1 cellular context compared by ENCODE assay signal in genomic region chr9:125932012-125932411, GRCh38.
A peak's percentile ranks its signal among the peaks of the same experiment; 100 is the strongest.
TF ChIP-seq lines count a peak whose summit lies in the region.

No MANE protein-coding gene starts in this region.

TF ChIP-seq in HEK293, 187 proteins besides CTCF, POLR2A, EP300 and RAD21 (continued from another document):
- TF ChIP-seq ZNF558 (tag by site-specific recombination; IDR thresholded peaks at IDR 0.05) (0 out of 2 replicates have a peak, but pooled peaks have one; percentile 30), ZSCAN23 (tag by site-specific recombination; IDR thresholded peaks at IDR 0.05) (no peak), ZNF16 (tag by site-specific recombination; IDR thresholded peaks at IDR 0.05; ENCODE audit: low read depth) (no peak), ZNF132 (tag by site-specific recombination; IDR thresholded peaks at IDR 0.05; ENCODE audit: borderline replicate concordance) (no peak), PRDM1 (tag by site-specific recombination; IDR thresholded peaks at IDR 0.05) (peak; percentile 27; the same call in 1 of the 2 replicates), ZNF837 (tag by site-specific recombination; IDR thresholded peaks at IDR 0.05) (no peak)
